In genomic region chr19:32674153-32674958, GRCh38 we compare ENCODE assay signal across 8 cellular contexts. TPM values are rescaled to one million over a fixed set of nuclear protein-coding genes. Genes with fewer than 3 reads are reported as not detected.
DNase-seq lines count a peak whose midpoint lies in the region; ATAC-seq, FAIRE-seq and TF ChIP-seq lines count a peak whose summit lies in the region.

No MANE protein-coding gene starts in this region.

- H3K4me1 Mint-ChIP-seq in CD4-positive, alpha-beta T cell (ENCODE audit: low read depth), result peaks cover 58% of the 10 kb centered on the region
- peaks cover 48% of the 10 kb centered on the region for H3K4me1 Mint-ChIP-seq in activated CD8-positive, alpha-beta T cell treated with anti-CD3 and anti-CD28 coated beads, Interleukin-2, amount 10 ng/mL, durations not matched to agents 7 days and 5 days (ENCODE audit: low read depth)
- H3K4me1 Mint-ChIP-seq in stimulated activated naive B cell treated with anti-CD40 and anti-IgM and Interleukin-4, amounts not matched to agents 10 μg/mL and 1 μg/mL and 100 μg/mL, for 72 hours, result peaks cover 22 to 52% of the 10 kb centered on the region in 2 donors

- H3K9ac ChIP-seq in iPS-15b (ENCODE audit: low read depth, low read length), result peak overlapping the region; percentile 73

- no peaks in the 10 kb centered on the region for H3K9me3 ChIP-seq in CD4-positive, alpha-beta T cell (ENCODE audit: control insufficient read depth, low read length)
- H3K9me3 ChIP-seq in iPS-15b (ENCODE audit: control insufficient read depth, insufficient read depth, low read length), result no peaks in the 10 kb centered on the region

- H3K36me3 ChIP-seq in iPS-15b (ENCODE audit: control insufficient read depth, insufficient read depth, low read length), result no peaks in the 10 kb centered on the region

- peaks cover 14% of the 10 kb centered on the region for H3K27me3 ChIP-seq in CD4-positive, alpha-beta T cell (ENCODE audit: control insufficient read depth, insufficient read depth, low read length)
- H3K27me3 ChIP-seq in iPS-15b (ENCODE audit: control insufficient read depth, insufficient read depth, low read length), result peaks cover 26% of the 10 kb centered on the region

- peaks cover 20% of the 10 kb centered on the region for H3K36me3 Mint-ChIP-seq in CD4-positive, alpha-beta T cell (ENCODE audit: low read depth)
- H3K36me3 Mint-ChIP-seq in activated CD8-positive, alpha-beta T cell treated with anti-CD3 and anti-CD28 coated beads, Interleukin-2, amount 10 ng/mL, durations not matched to agents 7 days and 5 days (ENCODE audit: low read depth), result peaks cover 5% of the 10 kb centered on the region
- H3K36me3 Mint-ChIP-seq in stimulated activated naive B cell treated with anti-CD40 and anti-IgM and Interleukin-4, amounts not matched to agents 10 μg/mL and 1 μg/mL and 100 μg/mL, for 72 hours, result peaks cover 5 to 7% of the 10 kb centered on the region in 2 donors

- TF ChIP-seq POLR2A in GM12892 (IDR thresholded peaks at IDR 0.05; ENCODE audit: low read depth, low read length), result no peak

- H3K27me3 Mint-ChIP-seq in CD4-positive, alpha-beta T cell, result peaks cover 8% of the 10 kb centered on the region
- peaks cover 17% of the 10 kb centered on the region for H3K27me3 Mint-ChIP-seq in activated CD8-positive, alpha-beta T cell treated with anti-CD3 and anti-CD28 coated beads, Interleukin-2, amount 10 ng/mL, durations not matched to agents 7 days and 5 days (ENCODE audit: low read depth)
- peaks cover 13 to 24% of the 10 kb centered on the region in 2 donors for H3K27me3 Mint-ChIP-seq in stimulated activated naive B cell treated with anti-CD40 and anti-IgM and Interleukin-4, amounts not matched to agents 10 μg/mL and 1 μg/mL and 100 μg/mL, for 72 hours

- H3K27ac Mint-ChIP-seq in CD4-positive, alpha-beta T cell, result peak overlapping the region; percentile 79
- peak overlapping the region; percentile 88 for H3K27ac Mint-ChIP-seq in activated CD8-positive, alpha-beta T cell treated with anti-CD3 and anti-CD28 coated beads, Interleukin-2, amount 10 ng/mL, durations not matched to agents 7 days and 5 days
- peak overlapping the region; percentile 94 for H3K27ac Mint-ChIP-seq in stimulated activated naive B cell treated with anti-CD40 and anti-IgM and Interleukin-4, amounts not matched to agents 10 μg/mL and 1 μg/mL and 100 μg/mL, for 72 hours

- POLR2A ChIA-PET in CD4-positive, alpha-beta T cell (lab: Charles Lee), result interaction anchor here (0.6 to 3.9 kb wide), 13 partner anchors 9 to 698 kb away, joined by 3 to 58 read pairs (median 4); partner anchors contain the start of genes CEP89, DPY19L3, FAAP24 and NUDT19
- POLR2A ChIA-PET in activated CD8-positive, alpha-beta T cell treated with anti-CD3 and anti-CD28 coated beads, Interleukin-2, amount 10 ng/mL, durations not matched to agents 7 days and 5 days (lab: Charles Lee), result interaction anchor here (0.5 to 2.2 kb wide), 2 partner anchors 17 to 80 kb away, joined by 3 to 14 read pairs; partner anchors contain the start of gene NUDT19

- DNase-seq in CD4-positive, alpha-beta T cell, result no peak
- DNase-seq in HFF-Myc (ENCODE audit: extremely low read depth, low read depth) (no peak), GM12892 (ENCODE audit: insufficient read length) (no peak), pons (ENCODE audit: low spot score) (no peak)
- peak; percentile 34 for DNase-seq in activated CD8-positive, alpha-beta T cell treated with anti-CD3 and anti-CD28 coated beads, Interleukin-2, amount 10 ng/mL, durations not matched to agents 7 days and 5 days
- no peak for DNase-seq in stimulated activated naive B cell treated with anti-CD40 and anti-IgM and Interleukin-4, amounts not matched to agents 10 μg/mL and 1 μg/mL and 100 μg/mL, for 72 hours

- no peak for ATAC-seq in CD4-positive, alpha-beta T cell (ENCODE audit: poor library complexity)
- no peak for ATAC-seq in activated CD8-positive, alpha-beta T cell treated with anti-CD3 and anti-CD28 coated beads, Interleukin-2, amount 10 ng/mL, durations not matched to agents 7 days and 5 days
- ATAC-seq in stimulated activated naive B cell treated with anti-CD40 and anti-IgM and Interleukin-4, amounts not matched to agents 10 μg/mL and 1 μg/mL and 100 μg/mL, for 72 hours (replicated peaks), result no peak
- no peak for ATAC-seq in GM21529 (IDR thresholded peaks at IDR 0.05; ENCODE audit: unreplicated experiment)

- no peaks in the 10 kb centered on the region for H3K9me3 Mint-ChIP-seq in CD4-positive, alpha-beta T cell
- H3K9me3 Mint-ChIP-seq in activated CD8-positive, alpha-beta T cell treated with anti-CD3 and anti-CD28 coated beads, Interleukin-2, amount 10 ng/mL, durations not matched to agents 7 days and 5 days (ENCODE audit: insufficient read depth), result no peaks in the 10 kb centered on the region
- H3K9me3 Mint-ChIP-seq in stimulated activated naive B cell treated with anti-CD40 and anti-IgM and Interleukin-4, amounts not matched to agents 10 μg/mL and 1 μg/mL and 100 μg/mL, for 72 hours, result no peaks in the 10 kb centered on the region

- CTCF ChIA-PET in CD4-positive, alpha-beta T cell (lab: Charles Lee), result interaction anchor here (1.1 to 1.3 kb wide), 3 partner anchors 17 to 93 kb away, joined by 3 read pairs; partner anchors contain the start of genes NUDT19 and PDCD5
- CTCF ChIA-PET in activated CD8-positive, alpha-beta T cell treated with anti-CD3 and anti-CD28 coated beads, Interleukin-2, amount 10 ng/mL, durations not matched to agents 7 days and 5 days (lab: Charles Lee), result interaction anchor here (0.8 to 1.8 kb wide), 5 partner anchors 9 to 502 kb away, joined by 3 to 6 read pairs (median 3); no protein-coding TSS in a partner anchor

- H3K27ac ChIP-seq in CD4-positive, alpha-beta T cell (ENCODE audit: low read depth, low read length), result no peak overlapping the region

- no peak for FAIRE-seq in GM12892 (lab: Jason Lieb, UNC)

- peaks cover 2% of the 10 kb centered on the region for H3K4me1 ChIP-seq in iPS-15b (ENCODE audit: control insufficient read depth, insufficient read depth, low read length)

- peak overlapping the region; percentile 94 for H3K4me3 Mint-ChIP-seq in CD4-positive, alpha-beta T cell
- peak overlapping the region; percentile 90 for H3K4me3 Mint-ChIP-seq in activated CD8-positive, alpha-beta T cell treated with anti-CD3 and anti-CD28 coated beads, Interleukin-2, amount 10 ng/mL, durations not matched to agents 7 days and 5 days
- peak overlapping the region; percentile 86 to 93 for H3K4me3 Mint-ChIP-seq in stimulated activated naive B cell treated with anti-CD40 and anti-IgM and Interleukin-4, amounts not matched to agents 10 μg/mL and 1 μg/mL and 100 μg/mL, for 72 hours

- no peak for TF ChIP-seq CTCF in CD4-positive, alpha-beta T cell (IDR thresholded peaks at IDR 0.05)
- TF ChIP-seq CTCF in HFF-Myc (IDR thresholded peaks at IDR 0.05; ENCODE audit: low read depth, low read length, missing control alignments), result no peak

- intact Hi-C loops in CD4-positive, alpha-beta T cell (cut with DNase I, micrococcal nuclease), result loop anchor here in 1 of 2 experiments (5.0 to 10.0 kb wide), 5 partner anchors 72 to 503 kb away; partner anchors contain the start of genes DPY19L3, GPATCH1 and ZNF507

- H3K4me3 ChIP-seq in HFF-Myc (replicated peaks; ENCODE audit: low read depth, low read length) (peak overlapping the region; percentile 76), iPS-15b (ENCODE audit: low read depth, low read length) (peak overlapping the region; percentile 79)

RNA-seq across cellular contexts. Expression of gene ANKRD27, which starts 0.6 kb away (rescaled TPM):
- total RNA-seq in CD4-positive, alpha-beta T cell, result 10 to 100 TPM; 16.5 to 17.6 TPM
- total RNA-seq in activated CD8-positive, alpha-beta T cell treated with anti-CD3 and anti-CD28 coated beads, Interleukin-2, amount 10 ng/mL, durations not matched to agents 7 days and 5 days, result 10 to 100 TPM; 45.1 to 45.3 TPM
- polyA plus RNA-seq in GM12892 (2012; ENCODE audit: missing spikeins), result 22.0 TPM

RNA-seq across cellular contexts. Expression of gene RGS9BP, which starts 1.3 kb away (rescaled TPM):
- total RNA-seq in CD4-positive, alpha-beta T cell, result under 1 TPM in 1 of 2 experiments, not detected in 1; 0.14 TPM
- under 1 TPM; 0.34 to 0.37 TPM for total RNA-seq in activated CD8-positive, alpha-beta T cell treated with anti-CD3 and anti-CD28 coated beads, Interleukin-2, amount 10 ng/mL, durations not matched to agents 7 days and 5 days
- 0.08 TPM for polyA plus RNA-seq in GM12892 (2012; ENCODE audit: missing spikeins)

RNA-seq across cellular contexts. Expression of gene NUDT19, which starts 17.3 kb away (rescaled TPM):
- total RNA-seq in CD4-positive, alpha-beta T cell, result 1 to 10 TPM; 7.9 to 8.2 TPM
- total RNA-seq in activated CD8-positive, alpha-beta T cell treated with anti-CD3 and anti-CD28 coated beads, Interleukin-2, amount 10 ng/mL, durations not matched to agents 7 days and 5 days, result 10 to 100 TPM; 12.9 to 14.3 TPM
- 13.6 TPM for polyA plus RNA-seq in GM12892 (2012; ENCODE audit: missing spikeins)

RNA-seq across cellular contexts. Expression of gene TDRD12, which starts 45.2 kb away (rescaled TPM):
- under 1 TPM; 0.14 to 0.22 TPM for total RNA-seq in CD4-positive, alpha-beta T cell
- total RNA-seq in activated CD8-positive, alpha-beta T cell treated with anti-CD3 and anti-CD28 coated beads, Interleukin-2, amount 10 ng/mL, durations not matched to agents 7 days and 5 days, result under 1 TPM; 0.10 to 0.21 TPM
- 0.81 TPM for polyA plus RNA-seq in GM12892 (2012; ENCODE audit: missing spikeins)
